Comparison of ENCODE assay signal across 1 cellular context in genomic region chr5:125719681-125720676, GRCh38.
TF ChIP-seq lines count a peak whose summit lies in the region.

No MANE protein-coding gene starts in this region.

TF ChIP-seq in HepG2, 621 proteins besides CTCF, POLR2A, EP300 and RAD21 (continued from another document and continues in another):
- TF ChIP-seq ZNF574 (CRISPR knock-in tag; IDR thresholded peaks at IDR 0.05), result peak; percentile 36; the same call in 1 of the 2 replicates
- no peak for TF ChIP-seq MEIS2 (CRISPR knock-in tag; IDR thresholded peaks at IDR 0.05)
- TF ChIP-seq, protein P1, sequence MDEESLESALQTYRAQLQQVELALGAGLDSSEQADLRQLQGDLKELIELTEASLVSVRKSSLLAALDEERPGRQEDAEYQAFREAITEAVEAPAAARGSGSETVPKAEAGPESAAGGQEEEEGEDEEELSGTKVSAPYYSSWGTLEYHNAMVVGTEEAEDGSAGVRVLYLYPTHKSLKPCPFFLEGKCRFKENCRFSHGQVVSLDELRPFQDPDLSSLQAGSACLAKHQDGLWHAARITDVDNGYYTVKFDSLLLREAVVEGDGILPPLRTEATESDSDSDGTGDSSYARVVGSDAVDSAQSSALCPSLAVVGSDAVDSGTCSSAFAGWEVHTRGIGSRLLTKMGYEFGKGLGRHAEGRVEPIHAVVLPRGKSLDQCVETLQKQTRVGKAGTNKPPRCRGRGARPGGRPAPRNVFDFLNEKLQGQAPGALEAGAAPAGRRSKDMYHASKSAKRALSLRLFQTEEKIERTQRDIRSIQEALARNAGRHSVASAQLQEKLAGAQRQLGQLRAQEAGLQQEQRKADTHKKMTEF (CRISPR knock-in tag; IDR thresholded peaks at IDR 0.05), result 0 out of 2 replicates have a peak, but pooled peaks have one; percentile 56
- TF ChIP-seq SP2 (CRISPR knock-in tag; IDR thresholded peaks at IDR 0.05), result no peak
- TF ChIP-seq, protein P2, sequence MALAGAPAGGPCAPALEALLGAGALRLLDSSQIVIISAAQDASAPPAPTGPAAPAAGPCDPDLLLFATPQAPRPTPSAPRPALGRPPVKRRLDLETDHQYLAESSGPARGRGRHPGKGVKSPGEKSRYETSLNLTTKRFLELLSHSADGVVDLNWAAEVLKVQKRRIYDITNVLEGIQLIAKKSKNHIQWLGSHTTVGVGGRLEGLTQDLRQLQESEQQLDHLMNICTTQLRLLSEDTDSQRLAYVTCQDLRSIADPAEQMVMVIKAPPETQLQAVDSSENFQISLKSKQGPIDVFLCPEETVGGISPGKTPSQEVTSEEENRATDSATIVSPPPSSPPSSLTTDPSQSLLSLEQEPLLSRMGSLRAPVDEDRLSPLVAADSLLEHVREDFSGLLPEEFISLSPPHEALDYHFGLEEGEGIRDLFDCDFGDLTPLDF (CRISPR knock-in tag; IDR thresholded peaks at IDR 0.05), result peak; percentile 54; the same call in 1 of the 2 replicates
- TF ChIP-seq, protein P3, sequence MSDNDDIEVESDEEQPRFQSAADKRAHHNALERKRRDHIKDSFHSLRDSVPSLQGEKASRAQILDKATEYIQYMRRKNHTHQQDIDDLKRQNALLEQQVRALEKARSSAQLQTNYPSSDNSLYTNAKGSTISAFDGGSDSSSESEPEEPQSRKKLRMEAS (IDR thresholded peaks at IDR 0.05), result peak; percentile 44; the same call in 1 of the 2 replicates
- TF ChIP-seq, protein P4, sequence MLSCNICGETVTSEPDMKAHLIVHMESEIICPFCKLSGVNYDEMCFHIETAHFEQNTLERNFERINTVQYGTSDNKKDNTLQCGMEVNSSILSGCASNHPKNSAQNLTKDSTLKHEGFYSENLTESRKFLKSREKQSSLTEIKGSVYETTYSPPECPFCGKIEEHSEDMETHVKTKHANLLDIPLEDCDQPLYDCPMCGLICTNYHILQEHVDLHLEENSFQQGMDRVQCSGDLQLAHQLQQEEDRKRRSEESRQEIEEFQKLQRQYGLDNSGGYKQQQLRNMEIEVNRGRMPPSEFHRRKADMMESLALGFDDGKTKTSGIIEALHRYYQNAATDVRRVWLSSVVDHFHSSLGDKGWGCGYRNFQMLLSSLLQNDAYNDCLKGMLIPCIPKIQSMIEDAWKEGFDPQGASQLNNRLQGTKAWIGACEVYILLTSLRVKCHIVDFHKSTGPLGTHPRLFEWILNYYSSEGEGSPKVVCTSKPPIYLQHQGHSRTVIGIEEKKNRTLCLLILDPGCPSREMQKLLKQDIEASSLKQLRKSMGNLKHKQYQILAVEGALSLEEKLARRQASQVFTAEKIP (CRISPR knock-in tag; IDR thresholded peaks at IDR 0.05; ENCODE audit: borderline replicate concordance), result no peak
- TF ChIP-seq TFE3 (CRISPR knock-in tag; IDR thresholded peaks at IDR 0.05), result peak; percentile 71
- no peak for TF ChIP-seq ZNF274 (CRISPR knock-in tag; IDR thresholded peaks at IDR 0.05)
- TF ChIP-seq DRAP1 (CRISPR knock-in tag; IDR thresholded peaks at IDR 0.05), result no peak
- no peak for TF ChIP-seq HOXA9 (CRISPR knock-in tag; IDR thresholded peaks at IDR 0.05; ENCODE audit: borderline replicate concordance)
- TF ChIP-seq ZBTB39 (CRISPR knock-in tag; IDR thresholded peaks at IDR 0.05), result no peak
- no peak for TF ChIP-seq MXD1 (CRISPR knock-in tag; IDR thresholded peaks at IDR 0.05)
- no peak for TF ChIP-seq NONO (IDR thresholded peaks at IDR 0.05)
- TF ChIP-seq NONO (CRISPR knock-in tag; conservative IDR thresholded peaks at IDR 0.05), result no peak
- TF ChIP-seq ZBTB1 (CRISPR knock-in tag; IDR thresholded peaks at IDR 0.05; ENCODE audit: borderline replicate concordance), result no peak
- TF ChIP-seq, protein P5, sequence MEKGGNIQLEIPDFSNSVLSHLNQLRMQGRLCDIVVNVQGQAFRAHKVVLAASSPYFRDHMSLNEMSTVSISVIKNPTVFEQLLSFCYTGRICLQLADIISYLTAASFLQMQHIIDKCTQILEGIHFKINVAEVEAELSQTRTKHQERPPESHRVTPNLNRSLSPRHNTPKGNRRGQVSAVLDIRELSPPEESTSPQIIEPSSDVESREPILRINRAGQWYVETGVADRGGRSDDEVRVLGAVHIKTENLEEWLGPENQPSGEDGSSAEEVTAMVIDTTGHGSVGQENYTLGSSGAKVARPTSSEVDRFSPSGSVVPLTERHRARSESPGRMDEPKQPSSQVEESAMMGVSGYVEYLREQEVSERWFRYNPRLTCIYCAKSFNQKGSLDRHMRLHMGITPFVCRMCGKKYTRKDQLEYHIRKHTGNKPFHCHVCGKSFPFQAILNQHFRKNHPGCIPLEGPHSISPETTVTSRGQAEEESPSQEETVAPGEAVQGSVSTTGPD (CRISPR knock-in tag; IDR thresholded peaks at IDR 0.05), result no peak
- TF ChIP-seq RELA (CRISPR knock-in tag; IDR thresholded peaks at IDR 0.05), result no peak
- no peak for TF ChIP-seq ZNF704 (CRISPR knock-in tag; IDR thresholded peaks at IDR 0.05; ENCODE audit: borderline replicate concordance)
- no peak for TF ChIP-seq UBTF (CRISPR knock-in tag; IDR thresholded peaks at IDR 0.05)
- 0 out of 2 replicates have a peak, but pooled peaks have one; percentile 24 for TF ChIP-seq ZNF770 (CRISPR knock-in tag; IDR thresholded peaks at IDR 0.05)
- TF ChIP-seq, protein P6, sequence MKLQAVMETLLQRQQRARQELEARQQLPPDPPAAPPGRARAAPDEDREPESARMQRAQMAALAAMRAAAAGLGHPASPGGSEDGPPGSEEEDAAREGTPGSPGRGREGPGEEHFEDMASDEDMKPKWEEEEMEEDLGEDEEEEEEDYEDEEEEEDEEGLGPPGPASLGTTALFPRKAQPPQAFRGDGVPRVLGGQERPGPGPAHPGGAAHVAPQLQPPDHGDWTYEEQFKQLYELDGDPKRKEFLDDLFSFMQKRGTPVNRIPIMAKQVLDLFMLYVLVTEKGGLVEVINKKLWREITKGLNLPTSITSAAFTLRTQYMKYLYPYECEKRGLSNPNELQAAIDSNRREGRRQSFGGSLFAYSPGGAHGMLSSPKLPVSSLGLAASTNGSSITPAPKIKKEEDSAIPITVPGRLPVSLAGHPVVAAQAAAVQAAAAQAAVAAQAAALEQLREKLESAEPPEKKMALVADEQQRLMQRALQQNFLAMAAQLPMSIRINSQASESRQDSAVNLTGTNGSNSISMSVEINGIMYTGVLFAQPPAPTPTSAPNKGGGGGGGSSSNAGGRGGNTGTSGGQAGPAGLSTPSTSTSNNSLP (IDR thresholded peaks at IDR 0.05; ENCODE audit: low read depth, low read length), result no peak
- TF ChIP-seq, protein P7, sequence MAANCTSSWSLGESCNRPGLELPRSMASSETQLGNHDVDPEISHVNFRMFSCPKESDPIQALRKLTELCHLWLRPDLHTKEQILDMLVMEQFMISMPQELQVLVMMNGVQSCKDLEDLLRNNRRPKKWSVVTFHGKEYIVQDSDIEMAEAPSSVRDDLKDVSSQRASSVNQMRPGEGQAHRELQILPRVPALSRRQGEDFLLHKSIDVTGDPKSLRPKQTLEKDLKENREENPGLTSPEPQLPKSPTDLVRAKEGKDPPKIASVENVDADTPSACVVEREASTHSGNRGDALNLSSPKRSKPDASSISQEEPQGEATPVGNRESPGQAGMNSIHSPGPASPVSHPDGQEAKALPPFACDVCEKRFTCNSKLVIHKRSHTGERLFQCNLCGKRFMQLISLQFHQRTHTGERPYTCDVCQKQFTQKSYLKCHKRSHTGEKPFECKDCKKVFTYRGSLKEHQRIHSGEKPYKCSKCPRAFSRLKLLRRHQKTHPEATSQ (CRISPR knock-in tag; IDR thresholded peaks at IDR 0.05; ENCODE audit: borderline replicate concordance), result peak; percentile 64; the same call in 1 of the 2 replicates
- TF ChIP-seq MXD4 (CRISPR knock-in tag; IDR thresholded peaks at IDR 0.05), result no peak
- no peak for TF ChIP-seq SSRP1 (CRISPR knock-in tag; IDR thresholded peaks at IDR 0.05)
